Comparison of ENCODE assay signal across 28 cellular contexts in the genomic region with DNA sequence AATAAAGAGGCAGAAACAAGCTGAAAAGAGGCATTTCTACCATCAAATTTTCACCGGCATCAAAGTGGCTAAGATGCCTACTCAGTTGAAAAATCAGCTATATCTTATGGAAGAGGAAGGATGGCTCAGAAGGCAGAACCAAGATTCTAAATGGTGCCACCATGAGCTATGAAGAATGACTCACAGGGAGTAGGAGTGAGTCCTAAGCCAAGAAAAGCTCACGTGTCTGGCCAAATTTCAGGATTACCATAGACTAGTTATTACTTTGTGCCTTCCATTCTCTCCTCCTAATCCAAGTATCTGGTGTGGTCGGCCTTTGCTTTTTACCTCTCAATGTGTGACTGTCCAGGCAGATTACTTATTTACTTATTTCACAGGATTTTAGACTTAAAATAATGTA. TPM values are rescaled to one million over a fixed set of nuclear protein-coding genes. Genes with fewer than 3 reads are reported as not detected.
"Had no signal": no experiment of that assay in that cellular context is flagged by ENCODE, and none has a peak within 500 bp of the region (broad histone marks: within the 10 kb centered on the region; RNA-seq: fewer than 3 reads in every experiment).

No MANE protein-coding gene starts in this region.

- H3K9ac ChIP-seq: parathyroid adenoma had no signal

- H3K9me3 ChIP-seq: breast epithelium, gastrocnemius medialis, right lobe of liver, suprapubic skin, tibial nerve had no signal

- H3K27ac ChIP-seq: breast epithelium, gastrocnemius medialis, parathyroid adenoma, right lobe of liver, suprapubic skin, tibial nerve had no signal

- H3K27ac Mint-ChIP-seq: activated naive CD8-positive, alpha-beta T cell treated with anti-CD3 and anti-CD28 coated beads for 36 hours; activated T-helper 2 cell treated with anti-CD3 and anti-CD28 coated beads, Interferon-gamma antibody, Interleukin-2, Interleukin-4, amounts not matched to agents 10 μg/mL and 5 μg/mL and 100 μg/mL, durations not matched to agents 14 hours and 24 hours and 36 hours; memory B cell; naive B cell; stimulated activated effector memory CD8-positive, alpha-beta T cell treated with anti-CD3 and anti-CD28 coated beads, Interleukin-12 subunit alpha, Interleukin-12 subunit beta, amount 100 ng/mL, for 72 hours; stimulated activated naive CD8-positive, alpha-beta T cell treated with anti-CD3 and anti-CD28 coated beads, Interleukin-15, amount 100 ng/mL, for 72 hours; T-helper 17 cell had no signal

- H2AFZ ChIP-seq: parathyroid adenoma had no signal

- DNase-seq: activated CD4-positive, alpha-beta T cell treated with anti-CD3 and anti-CD28 coated beads for 4 hours; activated CD4-positive, alpha-beta T cell treated with anti-CD3 and anti-CD28 coated beads, Interleukin-2, amount 50 U/mL, for 48 hours; activated CD4-positive, CD25-positive, alpha-beta regulatory T cell; activated CD8-positive, alpha-beta memory T cell treated with anti-CD3 and anti-CD28 coated beads, Interleukin-2, amount 50 U/mL, for 48 hours; activated naive CD4-positive, alpha-beta T cell; activated naive CD8-positive, alpha-beta T cell treated with anti-CD3 and anti-CD28 coated beads for 36 hours; activated T-cell treated with anti-CD3 and anti-CD28 coated beads, Interleukin-2, amount 50 U/mL, for 4 hours; amniotic stem cell; gastrocnemius medialis; head of caudate nucleus; hypothalamus; left cardiac atrium; naive B cell; nucleus accumbens; right lobe of liver; small intestine; stimulated activated CD4-positive, alpha-beta T cell treated with anti-CD3 and anti-CD28 coated beads, Interleukin-2, amount 100 ng/mL, for 24 hours; stimulated activated naive CD8-positive, alpha-beta T cell treated with anti-CD3 and anti-CD28 coated beads, Interleukin-15, amount 100 ng/mL, for 72 hours; T-helper 17 cell had no signal

- H3K9me3 Mint-ChIP-seq: activated naive CD8-positive, alpha-beta T cell treated with anti-CD3 and anti-CD28 coated beads for 36 hours; activated T-helper 2 cell treated with anti-CD3 and anti-CD28 coated beads, Interferon-gamma antibody, Interleukin-2, Interleukin-4, amounts not matched to agents 10 μg/mL and 5 μg/mL and 100 μg/mL, durations not matched to agents 14 hours and 24 hours and 36 hours; stimulated activated effector memory CD8-positive, alpha-beta T cell treated with anti-CD3 and anti-CD28 coated beads, Interleukin-12 subunit alpha, Interleukin-12 subunit beta, amount 100 ng/mL, for 72 hours had no signal

- H3K4me3 Mint-ChIP-seq: activated naive CD8-positive, alpha-beta T cell treated with anti-CD3 and anti-CD28 coated beads for 36 hours; activated T-cell treated with anti-CD3 and anti-CD28 coated beads, Interleukin-2, amount 50 U/mL, for 4 hours; memory B cell; naive B cell; stimulated activated effector memory CD8-positive, alpha-beta T cell treated with anti-CD3 and anti-CD28 coated beads, Interleukin-12 subunit alpha, Interleukin-12 subunit beta, amount 100 ng/mL, for 72 hours; stimulated activated naive CD8-positive, alpha-beta T cell treated with anti-CD3 and anti-CD28 coated beads, Interleukin-15, amount 100 ng/mL, for 72 hours; T-helper 17 cell had no signal

- H3K27me3 ChIP-seq: breast epithelium, gastrocnemius medialis, right lobe of liver, suprapubic skin, tibial nerve had no signal

- H3K27me3 Mint-ChIP-seq: stimulated activated naive CD8-positive, alpha-beta T cell treated with anti-CD3 and anti-CD28 coated beads, Interleukin-15, amount 100 ng/mL, for 72 hours had no signal

- H3K4me1 Mint-ChIP-seq: activated naive CD8-positive, alpha-beta T cell treated with anti-CD3 and anti-CD28 coated beads for 36 hours; memory B cell; naive B cell; stimulated activated effector memory CD8-positive, alpha-beta T cell treated with anti-CD3 and anti-CD28 coated beads, Interleukin-12 subunit alpha, Interleukin-12 subunit beta, amount 100 ng/mL, for 72 hours; stimulated activated naive CD8-positive, alpha-beta T cell treated with anti-CD3 and anti-CD28 coated beads, Interleukin-15, amount 100 ng/mL, for 72 hours; T-helper 17 cell had no signal

- H3K36me3 ChIP-seq: breast epithelium, gastrocnemius medialis, right lobe of liver, suprapubic skin, tibial nerve had no signal

- ATAC-seq: activated T-cell treated with anti-CD3 and anti-CD28 coated beads, Interleukin-2, amount 50 U/mL, for 4 hours; gastrocnemius medialis; left cardiac atrium; right lobe of liver; stimulated activated naive CD8-positive, alpha-beta T cell treated with anti-CD3 and anti-CD28 coated beads, Interleukin-15, amount 100 ng/mL, for 72 hours; T-helper 17 cell had no signal

- H3K79me2 ChIP-seq: parathyroid adenoma had no signal

- H3K4me1 ChIP-seq: breast epithelium, gastrocnemius medialis, parathyroid adenoma, right lobe of liver, suprapubic skin, tibial nerve had no signal

- H3K36me3 Mint-ChIP-seq: activated naive CD8-positive, alpha-beta T cell treated with anti-CD3 and anti-CD28 coated beads for 36 hours; stimulated activated effector memory CD8-positive, alpha-beta T cell treated with anti-CD3 and anti-CD28 coated beads, Interleukin-12 subunit alpha, Interleukin-12 subunit beta, amount 100 ng/mL, for 72 hours had no signal

- H3K4me3 ChIP-seq: breast epithelium, gastrocnemius medialis, right lobe of liver, suprapubic skin, tibial nerve had no signal

RNA-seq across cellular contexts. Expression of a gene that starts 54.8 kb away (rescaled TPM):
- total RNA-seq: activated CD8-positive, alpha-beta memory T cell treated with anti-CD3 and anti-CD28 coated beads for 36 hours; activated naive CD8-positive, alpha-beta T cell treated with anti-CD3 and anti-CD28 coated beads for 36 hours; activated T-cell treated with anti-CD3 and anti-CD28 coated beads, Interleukin-2, amount 50 U/mL, for 4 hours; activated T-helper 2 cell treated with anti-CD3 and anti-CD28 coated beads, Interferon-gamma antibody, Interleukin-2, Interleukin-4, amounts not matched to agents 10 μg/mL and 5 μg/mL and 100 μg/mL, durations not matched to agents 14 hours and 24 hours and 36 hours; right lobe of liver; T-helper 17 cell had no signal
- polyA plus RNA-seq: liver had no signal
